ENCODE assay signal across 8 cellular contexts in genomic region chr16:81623365-81624102, GRCh38.
DNase-seq lines count a peak whose midpoint lies in the region; ATAC-seq, FAIRE-seq and TF ChIP-seq lines count a peak whose summit lies in the region.

No MANE protein-coding gene starts in this region.

- TF ChIP-seq CTCF in HFFc6 (IDR thresholded peaks at IDR 0.05): peak; percentile 87

- CTCF ChIA-PET in activated naive CD4-positive, alpha-beta T cell treated with anti-CD3 and anti-CD28 coated beads for 36 hours (lab: Charles Lee): interaction anchor here (0.6 to 6.1 kb wide), 23 partner anchors 8 to 254 kb away, joined by 3 to 67 read pairs (median 5); no protein-coding TSS in a partner anchor

- H3K27ac Mint-ChIP-seq in HFFc6: peak overlapping the region; percentile 36; the same call in 1 of the 2 replicates
- H3K27ac Mint-ChIP-seq in activated naive CD4-positive, alpha-beta T cell treated with anti-CD3 and anti-CD28 coated beads for 36 hours: peak overlapping the region; percentile 22

- H3K4me1 Mint-ChIP-seq in HFFc6 (ENCODE audit: low read depth): peaks cover 6% of the 10 kb centered on the region; the same call in 1 of the 2 replicates
- H3K4me1 Mint-ChIP-seq in activated naive CD4-positive, alpha-beta T cell treated with anti-CD3 and anti-CD28 coated beads for 36 hours (ENCODE audit: low read depth): peaks cover 5% of the 10 kb centered on the region

- H3K27me3 Mint-ChIP-seq in HFFc6 (ENCODE audit: insufficient read depth): 0 out of 2 replicates have a peak, but pooled peaks cover 2% of the 10 kb centered on the region
- no peaks in the 10 kb centered on the region for H3K27me3 Mint-ChIP-seq in activated naive CD4-positive, alpha-beta T cell treated with anti-CD3 and anti-CD28 coated beads for 36 hours (ENCODE audit: low read depth)

- intact Hi-C loops in activated naive CD4-positive, alpha-beta T cell treated with anti-CD3 and anti-CD28 coated beads for 36 hours (cut with micrococcal nuclease): loop anchor here (1.0 kb wide), 7 partner anchors 10 to 257 kb away; no protein-coding TSS in a partner anchor

- no peaks in the 10 kb centered on the region for H3K9me3 Mint-ChIP-seq in HFFc6
- no peaks in the 10 kb centered on the region for H3K9me3 Mint-ChIP-seq in activated naive CD4-positive, alpha-beta T cell treated with anti-CD3 and anti-CD28 coated beads for 36 hours

- ATAC-seq in HG02642 (IDR thresholded peaks at IDR 0.05; ENCODE audit: poor library complexity, unreplicated experiment): no peak

- DNase-seq in COLO829 (ENCODE audit: low spot score) (peak; percentile 19), HFFc6 (peak; percentile 49), RCC 7860 (ENCODE audit: low spot score) (peak; percentile 20), hepatic stellate cell (ENCODE audit: low spot score) (peak; percentile 54), ureter (ENCODE audit: low spot score) (no peak)
- peak; percentile 83 for DNase-seq in activated naive CD4-positive, alpha-beta T cell treated with anti-CD3 and anti-CD28 coated beads for 36 hours
- peak; percentile 33 for DNase-seq in stimulated activated CD4-positive, alpha-beta T cell treated with anti-CD3 and anti-CD28 coated beads, Interleukin-1b, Interleukin-23, amount 100 ng/mL, for 48 hours

- H3K36me3 Mint-ChIP-seq in HFFc6 (ENCODE audit: low read depth): peaks cover 9% of the 10 kb centered on the region
- H3K36me3 Mint-ChIP-seq in activated naive CD4-positive, alpha-beta T cell treated with anti-CD3 and anti-CD28 coated beads for 36 hours (ENCODE audit: low read depth): no peaks in the 10 kb centered on the region

- FAIRE-seq in RCC 7860 (lab: Jason Lieb, UNC): no peak

- no peak overlapping the region for H3K4me3 Mint-ChIP-seq in HFFc6
- no peak overlapping the region for H3K4me3 Mint-ChIP-seq in activated naive CD4-positive, alpha-beta T cell treated with anti-CD3 and anti-CD28 coated beads for 36 hours
